ENCODE assay signal across 1 cellular context in genomic region chr1:170200665-170201397, GRCh38.
TF ChIP-seq lines count a peak whose summit lies in the region.

No MANE protein-coding gene starts in this region.

TF ChIP-seq in IMR-90, 13 proteins besides CTCF, POLR2A, EP300 and RAD21:
- TF ChIP-seq MXI1 (IDR thresholded peaks at IDR 0.05; ENCODE audit: borderline replicate concordance, low read depth, low read length) (no peak), NFE2L2 (IDR thresholded peaks at IDR 0.05; ENCODE audit: low read depth, low read length) (no peak), USF2 (IDR thresholded peaks at IDR 0.05; ENCODE audit: low read depth, low read length) (no peak), BHLHE40 (IDR thresholded peaks at IDR 0.05; ENCODE audit: low read depth, low read length) (no peak), RFX5 (IDR thresholded peaks at IDR 0.05; ENCODE audit: low read depth, low read length) (no peak), MAZ (IDR thresholded peaks at IDR 0.05; ENCODE audit: borderline replicate concordance, low read depth, low read length) (no peak), ELK1 (IDR thresholded peaks at IDR 0.05; ENCODE audit: borderline replicate concordance, low read depth, low read length) (no peak), CHD1 (IDR thresholded peaks at IDR 0.05; ENCODE audit: low read depth, low read length) (no peak), FOS (IDR thresholded peaks at IDR 0.05; ENCODE audit: low read depth, low read length) (no peak), SMC3 (IDR thresholded peaks at IDR 0.05; ENCODE audit: low read depth, low read length) (no peak), RCOR1 (IDR thresholded peaks at IDR 0.05; ENCODE audit: insufficient replicate concordance, low read length) (no peak), MAFK (IDR thresholded peaks at IDR 0.05; ENCODE audit: low read depth, low read length) (no peak), CEBPB (IDR thresholded peaks at IDR 0.05; ENCODE audit: low read depth, low read length) (no peak)
